Comparison of ENCODE assay signal across 20 cellular contexts in the genomic region with DNA sequence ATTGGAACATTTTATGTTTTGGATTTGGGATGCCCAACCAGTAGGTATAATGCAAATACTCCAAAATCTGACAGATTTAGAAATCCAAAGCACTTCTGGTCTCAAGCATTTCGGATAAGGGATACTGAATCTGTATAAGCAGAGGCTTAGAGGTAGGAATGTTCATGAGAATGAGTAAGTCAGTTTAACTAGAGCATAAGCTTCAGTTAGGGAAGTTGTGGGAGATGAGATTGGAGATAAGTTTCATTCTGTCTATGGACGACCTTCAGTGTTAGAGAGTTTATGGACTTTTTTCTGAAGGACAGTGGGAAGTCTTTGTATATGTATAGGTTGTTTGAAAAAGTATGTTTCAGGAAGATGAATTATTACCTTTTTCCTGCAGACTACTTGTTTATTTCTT.
"Had no signal": no experiment of that assay in that cellular context is flagged by ENCODE, and none has a peak within 500 bp of the region (broad histone marks: within the 10 kb centered on the region; RNA-seq: fewer than 3 reads in every experiment).

No MANE protein-coding gene starts in this region.

- DNase-seq: activated CD4-positive, alpha-beta T cell treated with anti-CD3 and anti-CD28 coated beads, Interleukin-2, amount 10 ng/mL, durations not matched to agents 24 days and 14 days; activated CD4-positive, CD25-positive, alpha-beta regulatory T cell; activated CD8-positive, alpha-beta memory T cell treated with anti-CD3 and anti-CD28 coated beads, Interleukin-2, amount 50 U/mL, for 48 hours; activated naive CD8-positive, alpha-beta T cell treated with anti-CD3 and anti-CD28 coated beads for 36 hours; activated T-cell treated with anti-CD3 and anti-CD28 coated beads, Interleukin-2, amount 50 U/mL, for 72 hours; anterior cingulate cortex; brain microvascular endothelial cell; effector CD4-positive, alpha-beta T cell; esophagus squamous epithelium; foreskin keratinocyte; glutamatergic neuron; immature natural killer cell; lower lobe of right lung; nephron progenitor cell; occipital lobe; right cardiac atrium; spleen; stimulated activated CD4-positive, alpha-beta T cell treated with anti-CD3 and anti-CD28 coated beads, Interleukin-1b, Interleukin-23, amount 100 ng/mL, for 48 hours had no signal

- H3K27me3 ChIP-seq: brain microvascular endothelial cell, esophagus squamous epithelium, foreskin keratinocyte, spleen had no signal

- H3K4me3 ChIP-seq: coronary artery, esophagus squamous epithelium, lower lobe of right lung, spleen had no signal

- H3K27ac ChIP-seq: brain microvascular endothelial cell, coronary artery, esophagus squamous epithelium, foreskin keratinocyte, lower lobe of right lung, spleen had no signal

- H3K9me3 ChIP-seq: esophagus squamous epithelium, lower lobe of right lung, spleen had no signal

- ATAC-seq: activated T-cell treated with anti-CD3 and anti-CD28 coated beads, Interleukin-2, amount 50 U/mL, for 72 hours; foreskin keratinocyte; lower lobe of right lung; right cardiac atrium; stimulated activated effector memory CD8-positive, alpha-beta T cell treated with anti-CD3 and anti-CD28 coated beads, Interleukin-12 subunit alpha, Interleukin-12 subunit beta, amount 100 ng/mL, for 72 hours had no signal
